11 cellular contexts compared by ENCODE assay signal in the genomic region with DNA sequence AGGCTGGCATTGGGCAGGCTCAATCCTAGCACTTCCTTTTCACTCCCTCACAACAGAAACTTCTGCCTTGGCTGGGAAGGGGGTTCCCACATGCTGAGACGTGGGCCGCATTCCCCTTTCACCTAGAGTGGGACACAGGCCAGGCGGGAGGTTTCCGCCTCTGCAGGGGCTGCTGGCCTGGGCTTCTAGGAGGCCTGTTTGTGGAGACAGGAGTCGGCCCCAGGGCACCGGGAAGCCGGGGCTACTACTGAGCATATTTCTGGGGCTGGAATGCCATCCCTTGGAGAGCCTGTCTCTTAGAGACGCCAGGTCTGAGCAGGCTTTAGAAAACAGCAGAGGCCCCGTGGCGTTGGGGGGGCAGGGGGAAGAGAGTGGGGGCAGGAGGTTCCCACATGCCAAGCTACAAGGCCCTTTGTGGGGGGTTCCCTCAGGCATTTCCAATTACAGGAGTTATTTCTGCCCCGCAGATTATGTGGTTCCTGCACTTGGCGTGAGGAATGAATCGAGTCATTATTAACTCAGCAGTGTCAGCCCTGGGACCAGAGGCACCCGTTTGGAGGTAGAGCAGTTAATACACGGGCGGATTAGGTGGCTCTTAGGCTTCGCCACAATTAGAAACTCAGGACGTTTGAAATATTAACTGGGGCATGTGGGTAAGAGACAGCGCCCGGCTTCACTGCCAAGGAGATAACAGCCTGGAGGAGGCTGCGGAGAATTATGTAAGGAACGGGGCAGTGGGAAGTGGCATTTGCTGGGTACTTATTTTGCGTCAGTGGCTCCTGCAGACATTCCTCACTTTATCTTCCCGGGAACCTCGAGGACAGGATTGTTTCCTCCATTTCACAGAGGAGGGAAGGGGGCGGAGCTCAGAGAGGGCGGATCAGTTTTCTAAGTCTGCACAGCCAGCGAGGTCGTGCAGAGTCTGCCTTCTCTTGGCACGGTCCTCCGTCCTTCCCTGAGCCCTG.
DNase-seq lines count a peak whose midpoint lies in the region; ATAC-seq and TF ChIP-seq lines count a peak whose summit lies in the region.
"Had no signal": no experiment of that assay in that cellular context is flagged by ENCODE, and none has a peak within 500 bp of the region (broad histone marks: within the 10 kb centered on the region; RNA-seq: fewer than 3 reads in every experiment).

No MANE protein-coding gene starts in this region.

- ATAC-seq in WTC11 = peak; percentile 83
- ATAC-seq in GM21717 (IDR thresholded peaks at IDR 0.05; ENCODE audit: unreplicated experiment) = no peak
- ATAC-seq in HG02981 (IDR thresholded peaks at IDR 0.05; ENCODE audit: unreplicated experiment) = no peak

- peak overlapping the region; percentile 7 to 35 (median 22) for H3K4me3 ChIP-seq in esophagus squamous epithelium
- H3K4me3 ChIP-seq: PC-9 had no signal

- CTCF ChIA-PET in WTC11 (lab: Charles Lee) = interaction anchor here (1.4 kb wide), 1 partner anchor 164 kb away, joined by 3 read pairs; no protein-coding TSS in a partner anchor

- H3K27ac Mint-ChIP-seq in WTC11 = no peak overlapping the region

- WGBS in esophagus squamous epithelium, 2 donors = 21 to 39% methylated on average over 10 to 17 of the region's 31 CpGs

- TF ChIP-seq CTCF in WTC11 (IDR thresholded peaks at IDR 0.05) (no peak), esophagus squamous epithelium (IDR thresholded peaks at IDR 0.05) (no peak)

- no peak for TF ChIP-seq POLR2A in esophagus squamous epithelium (IDR thresholded peaks at IDR 0.05)

- POLR2A ChIA-PET in WTC11 (lab: Charles Lee) = interaction anchor here (0.6 kb wide), 1 partner anchor 1320 kb away, joined by 4 read pairs; no protein-coding TSS in a partner anchor

- no peaks in the 10 kb centered on the region for H3K36me3 Mint-ChIP-seq in WTC11

- no peaks in the 10 kb centered on the region for H3K9me3 ChIP-seq in esophagus squamous epithelium

- no peaks in the 10 kb centered on the region for H3K27me3 Mint-ChIP-seq in WTC11 (ENCODE audit: low read depth)

- H3K4me1 Mint-ChIP-seq in WTC11 = peaks cover 17% of the 10 kb centered on the region

- H3K4me3 Mint-ChIP-seq in WTC11 = no peak overlapping the region

- intact Hi-C loops in esophagus squamous epithelium (cut with DNase I) = no loop called here

- peak; percentile 46 for DNase-seq in WTC11 (ENCODE audit: low spot score)
- no peak for DNase-seq in esophagus squamous epithelium (lab: John Stamatoyannopoulos, UW)
- DNase-seq in medulla oblongata (ENCODE audit: extremely low spot score) = peak; percentile 66
- peak; percentile 46 for DNase-seq in superior temporal gyrus (ENCODE audit: extremely low spot score)
- DNase-seq in NCI-H146 (lab: John Stamatoyannopoulos, UW) = no peak
- DNase-seq in activated CD4-positive, alpha-beta T cell treated with anti-CD3 and anti-CD28 coated beads, Interleukin-2, amount 50 U/mL, for 4 hours = no peak
- DNase-seq: activated CD4-positive, alpha-beta T cell treated with anti-CD3 and anti-CD28 coated beads for 1 hour; NCI-H1092 treated with DMSO at 0.1 percent for 48 hours; PC-9 had no signal

- no peaks in the 10 kb centered on the region for H3K36me3 ChIP-seq in esophagus squamous epithelium

- no peaks in the 10 kb centered on the region for H3K27me3 ChIP-seq in esophagus squamous epithelium

- H3K9me3 Mint-ChIP-seq in WTC11 = no peaks in the 10 kb centered on the region

- peak overlapping the region; percentile 13 to 61 (median 35) for H3K27ac ChIP-seq in esophagus squamous epithelium
- H3K27ac ChIP-seq: PC-9 had no signal

- H3K4me1 ChIP-seq in esophagus squamous epithelium = peaks cover 0 to 18% (median 0%) of the 10 kb centered on the region in 3 donors

TF ChIP-seq in WTC11, 78 proteins besides CTCF, POLR2A, EP300 and RAD21:
- TF ChIP-seq, protein P1, sequence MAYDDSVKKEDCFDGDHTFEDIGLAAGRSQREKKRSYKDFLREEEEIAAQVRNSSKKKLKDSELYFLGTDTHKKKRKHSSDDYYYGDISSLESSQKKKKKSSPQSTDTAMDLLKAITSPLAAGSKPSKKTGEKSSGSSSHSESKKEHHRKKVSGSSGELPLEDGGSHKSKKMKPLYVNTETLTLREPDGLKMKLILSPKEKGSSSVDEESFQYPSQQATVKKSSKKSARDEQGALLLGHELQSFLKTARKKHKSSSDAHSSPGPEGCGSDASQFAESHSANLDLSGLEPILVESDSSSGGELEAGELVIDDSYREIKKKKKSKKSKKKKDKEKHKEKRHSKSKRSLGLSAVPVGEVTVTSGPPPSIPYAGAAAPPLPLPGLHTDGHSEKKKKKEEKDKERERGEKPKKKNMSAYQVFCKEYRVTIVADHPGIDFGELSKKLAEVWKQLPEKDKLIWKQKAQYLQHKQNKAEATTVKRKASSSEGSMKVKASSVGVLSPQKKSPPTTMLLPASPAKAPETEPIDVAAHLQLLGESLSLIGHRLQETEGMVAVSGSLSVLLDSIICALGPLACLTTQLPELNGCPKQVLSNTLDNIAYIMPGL (CRISPR knock-in tag; IDR thresholded peaks at IDR 0.05) = no peak
- TF ChIP-seq, protein P2, sequence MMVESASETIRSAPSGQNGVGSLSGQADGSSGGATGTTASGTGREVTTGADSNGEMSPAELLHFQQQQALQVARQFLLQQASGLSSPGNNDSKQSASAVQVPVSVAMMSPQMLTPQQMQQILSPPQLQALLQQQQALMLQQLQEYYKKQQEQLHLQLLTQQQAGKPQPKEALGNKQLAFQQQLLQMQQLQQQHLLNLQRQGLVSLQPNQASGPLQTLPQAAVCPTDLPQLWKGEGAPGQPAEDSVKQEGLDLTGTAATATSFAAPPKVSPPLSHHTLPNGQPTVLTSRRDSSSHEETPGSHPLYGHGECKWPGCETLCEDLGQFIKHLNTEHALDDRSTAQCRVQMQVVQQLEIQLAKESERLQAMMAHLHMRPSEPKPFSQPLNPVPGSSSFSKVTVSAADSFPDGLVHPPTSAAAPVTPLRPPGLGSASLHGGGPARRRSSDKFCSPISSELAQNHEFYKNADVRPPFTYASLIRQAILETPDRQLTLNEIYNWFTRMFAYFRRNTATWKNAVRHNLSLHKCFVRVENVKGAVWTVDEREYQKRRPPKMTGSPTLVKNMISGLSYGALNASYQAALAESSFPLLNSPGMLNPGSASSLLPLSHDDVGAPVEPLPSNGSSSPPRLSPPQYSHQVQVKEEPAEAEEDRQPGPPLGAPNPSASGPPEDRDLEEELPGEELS (CRISPR knock-in tag; IDR thresholded peaks at IDR 0.05) = no peak
- TF ChIP-seq TEAD1 (CRISPR knock-in tag; IDR thresholded peaks at IDR 0.05) = no peak
- TF ChIP-seq, protein P3, sequence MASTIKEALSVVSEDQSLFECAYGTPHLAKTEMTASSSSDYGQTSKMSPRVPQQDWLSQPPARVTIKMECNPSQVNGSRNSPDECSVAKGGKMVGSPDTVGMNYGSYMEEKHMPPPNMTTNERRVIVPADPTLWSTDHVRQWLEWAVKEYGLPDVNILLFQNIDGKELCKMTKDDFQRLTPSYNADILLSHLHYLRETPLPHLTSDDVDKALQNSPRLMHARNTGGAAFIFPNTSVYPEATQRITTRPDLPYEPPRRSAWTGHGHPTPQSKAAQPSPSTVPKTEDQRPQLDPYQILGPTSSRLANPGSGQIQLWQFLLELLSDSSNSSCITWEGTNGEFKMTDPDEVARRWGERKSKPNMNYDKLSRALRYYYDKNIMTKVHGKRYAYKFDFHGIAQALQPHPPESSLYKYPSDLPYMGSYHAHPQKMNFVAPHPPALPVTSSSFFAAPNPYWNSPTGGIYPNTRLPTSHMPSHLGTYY (CRISPR knock-in tag; IDR thresholded peaks at IDR 0.05) = no peak
- no peak for TF ChIP-seq ZNF232 (CRISPR knock-in tag; IDR thresholded peaks at IDR 0.05)
- no peak for TF ChIP-seq GABPB1 (CRISPR knock-in tag; IDR thresholded peaks at IDR 0.05)
- TF ChIP-seq IRF2 (CRISPR knock-in tag; IDR thresholded peaks at IDR 0.05; ENCODE audit: borderline replicate concordance, low read depth) = no peak
- TF ChIP-seq, protein P4, sequence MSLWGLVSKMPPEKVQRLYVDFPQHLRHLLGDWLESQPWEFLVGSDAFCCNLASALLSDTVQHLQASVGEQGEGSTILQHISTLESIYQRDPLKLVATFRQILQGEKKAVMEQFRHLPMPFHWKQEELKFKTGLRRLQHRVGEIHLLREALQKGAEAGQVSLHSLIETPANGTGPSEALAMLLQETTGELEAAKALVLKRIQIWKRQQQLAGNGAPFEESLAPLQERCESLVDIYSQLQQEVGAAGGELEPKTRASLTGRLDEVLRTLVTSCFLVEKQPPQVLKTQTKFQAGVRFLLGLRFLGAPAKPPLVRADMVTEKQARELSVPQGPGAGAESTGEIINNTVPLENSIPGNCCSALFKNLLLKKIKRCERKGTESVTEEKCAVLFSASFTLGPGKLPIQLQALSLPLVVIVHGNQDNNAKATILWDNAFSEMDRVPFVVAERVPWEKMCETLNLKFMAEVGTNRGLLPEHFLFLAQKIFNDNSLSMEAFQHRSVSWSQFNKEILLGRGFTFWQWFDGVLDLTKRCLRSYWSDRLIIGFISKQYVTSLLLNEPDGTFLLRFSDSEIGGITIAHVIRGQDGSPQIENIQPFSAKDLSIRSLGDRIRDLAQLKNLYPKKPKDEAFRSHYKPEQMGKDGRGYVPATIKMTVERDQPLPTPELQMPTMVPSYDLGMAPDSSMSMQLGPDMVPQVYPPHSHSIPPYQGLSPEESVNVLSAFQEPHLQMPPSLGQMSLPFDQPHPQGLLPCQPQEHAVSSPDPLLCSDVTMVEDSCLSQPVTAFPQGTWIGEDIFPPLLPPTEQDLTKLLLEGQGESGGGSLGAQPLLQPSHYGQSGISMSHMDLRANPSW (CRISPR knock-in tag; conservative IDR thresholded peaks at IDR 0.05; ENCODE audit: low read depth) = no peak

Comparison
In these comparisons a context has a peak if more than half of its experiments do, and no peak if none do; other contexts are left out.
1. DNase-seq: peak in WTC11 (single experiment), medulla oblongata (single experiment) and superior temporal gyrus (single experiment); none in esophagus squamous epithelium (single experiment), NCI-H146 (single experiment) and activated CD4-positive, alpha-beta T cell treated with anti-CD3 and anti-CD28 coated beads, Interleukin-2, amount 50 U/mL, for 4 hours (0 of 2).